Comparison of ENCODE assay signal across 10 cellular contexts in genomic region chr1:154155282-154155681, GRCh38. TPM values are rescaled to one million over a fixed set of nuclear protein-coding genes. Genes with fewer than 3 reads are reported as not detected.
DNase-seq lines count a peak whose midpoint lies in the region; ATAC-seq and TF ChIP-seq lines count a peak whose summit lies in the region.
"Had no signal": no experiment of that assay in that cellular context is flagged by ENCODE, and none has a peak within 500 bp of the region (broad histone marks: within the 10 kb centered on the region; RNA-seq: fewer than 3 reads in every experiment).

No MANE protein-coding gene starts in this region.

- H3K4me2 ChIP-seq in mesenchymal stem cell (ENCODE audit: low read length, poor library complexity, severe bottlenecking), result no peak overlapping the region

- no peak overlapping the region for H3K4ac ChIP-seq in mesenchymal stem cell (ENCODE audit: low read depth in 1 of 2, low read length in 2 of 2)

- no peak overlapping the region for H2BK12ac ChIP-seq in mesenchymal stem cell (ENCODE audit: low read length in 2 of 2)

- H3K27me3 Mint-ChIP-seq in activated naive CD4-positive, alpha-beta T cell treated with anti-CD3 and anti-CD28 coated beads, Interleukin-2, amount 50 U/mL, for 24 hours, result no peaks in the 10 kb centered on the region
- H3K27me3 Mint-ChIP-seq in effector memory CD8-positive, alpha-beta T cell, result no peaks in the 10 kb centered on the region

- no peak overlapping the region for H4K8ac ChIP-seq in mesenchymal stem cell (ENCODE audit: low read length)

- H3K18ac ChIP-seq in mesenchymal stem cell (ENCODE audit: low read depth in 1 of 2, low read length in 2 of 2), result no peak overlapping the region

- no peak overlapping the region for H2BK5ac ChIP-seq in mesenchymal stem cell (ENCODE audit: low read depth, low read length, poor library complexity, severe bottlenecking)

- no peak overlapping the region for H3K27ac ChIP-seq in mesenchymal stem cell (ENCODE audit: low read length, poor library complexity, severe bottlenecking)
- H3K27ac ChIP-seq in uterus, result peak overlapping the region; percentile 62 to 86

- no peak overlapping the region for H4K91ac ChIP-seq in mesenchymal stem cell (ENCODE audit: low read length)

- H3K14ac ChIP-seq in mesenchymal stem cell (ENCODE audit: low read length in 2 of 2), result no peak overlapping the region

- H3K9me3 ChIP-seq in mesenchymal stem cell (ENCODE audit: control insufficient read depth, low read length), result peaks cover 3% of the 10 kb centered on the region
- H3K9me3 ChIP-seq in uterus, result no peaks in the 10 kb centered on the region

- intact Hi-C loops in uterus (cut with DNase I; ENCODE audit: low total_unique reads), result no loop called here

- peaks cover 26% of the 10 kb centered on the region for H3K36me3 Mint-ChIP-seq in activated naive CD4-positive, alpha-beta T cell treated with anti-CD3 and anti-CD28 coated beads, Interleukin-2, amount 50 U/mL, for 24 hours
- H3K36me3 Mint-ChIP-seq in effector memory CD8-positive, alpha-beta T cell (ENCODE audit: insufficient read depth), result peaks cover 53% of the 10 kb centered on the region

- no peak overlapping the region for H2BK120ac ChIP-seq in mesenchymal stem cell (ENCODE audit: low read depth, low read length)

- H3K23ac ChIP-seq in mesenchymal stem cell (ENCODE audit: low read length in 2 of 2), result no peak overlapping the region

- H2AFZ ChIP-seq in mesenchymal stem cell (ENCODE audit: low read depth, low read length), result no peak overlapping the region

- no peak for DNase-seq in activated naive CD4-positive, alpha-beta T cell (lab: John Stamatoyannopoulos, UW)
- DNase-seq in dermis blood vessel endothelial cell, result peak; percentile 95
- peak; percentile 78 for DNase-seq in mesenchymal stem cell
- peak in 1 of 2 donors; percentile 31 for DNase-seq in uterus
- no peak for DNase-seq in effector memory CD8-positive, alpha-beta T cell
- DNase-seq in effector CD8-positive, alpha-beta T cell (lab: John Stamatoyannopoulos, UW), result no peak
- DNase-seq: COR-L47 had no signal

- TF ChIP-seq POLR2A in uterus (IDR thresholded peaks at IDR 0.05), result peak in 1 of 2 donors; percentile 28

- no peak overlapping the region for H2BK15ac ChIP-seq in mesenchymal stem cell (ENCODE audit: low read depth, poor library complexity, severe bottlenecking)

- H3K4me1 Mint-ChIP-seq in activated naive CD4-positive, alpha-beta T cell treated with anti-CD3 and anti-CD28 coated beads, Interleukin-2, amount 50 U/mL, for 24 hours, result peaks cover 79% of the 10 kb centered on the region
- peaks cover 30 to 48% of the 10 kb centered on the region in 2 donors for H3K4me1 Mint-ChIP-seq in effector memory CD8-positive, alpha-beta T cell (ENCODE audit: low read depth in 2 of 2)

- H3K4me1 ChIP-seq in mesenchymal stem cell (ENCODE audit: control insufficient read depth, insufficient read depth, low read depth, low read length) (no peaks in the 10 kb centered on the region), uterus (no peaks in the 10 kb centered on the region)

- no peak for TF ChIP-seq CTCF in uterus (IDR thresholded peaks at IDR 0.05)

- 56% methylated on average over 9 of the region's 9 CpGs for WGBS in mesenchymal stem cell

- H3K27ac Mint-ChIP-seq in activated naive CD4-positive, alpha-beta T cell treated with anti-CD3 and anti-CD28 coated beads, Interleukin-2, amount 50 U/mL, for 24 hours, result peak overlapping the region; percentile 90
- peak overlapping the region in 1 of 2 donors; percentile 93 for H3K27ac Mint-ChIP-seq in effector memory CD8-positive, alpha-beta T cell

- H3K4me3 Mint-ChIP-seq in activated naive CD4-positive, alpha-beta T cell treated with anti-CD3 and anti-CD28 coated beads, Interleukin-2, amount 50 U/mL, for 24 hours, result peak overlapping the region; percentile 54
- no peak overlapping the region for H3K4me3 Mint-ChIP-seq in effector memory CD8-positive, alpha-beta T cell

- ATAC-seq in HG02610 (IDR thresholded peaks at IDR 0.05; ENCODE audit: unreplicated experiment), result no peak
- no peak for ATAC-seq in effector memory CD8-positive, alpha-beta T cell (replicated peaks)

- H2AK5ac ChIP-seq in mesenchymal stem cell (ENCODE audit: low read length, severe bottlenecking), result no peak overlapping the region

- no peak overlapping the region for H3K4me3 ChIP-seq in mesenchymal stem cell (ENCODE audit: insufficient read depth in 1 of 2, low read depth in 1 of 2, low read length in 2 of 2)
- H3K4me3 ChIP-seq in uterus, result no peak overlapping the region

- peaks cover 8% of the 10 kb centered on the region for H3K79me1 ChIP-seq in mesenchymal stem cell (replicated peaks; ENCODE audit: low read length, poor library complexity, severe bottlenecking)

- peak overlapping the region; percentile 56 for H3K9ac ChIP-seq in mesenchymal stem cell (ENCODE audit: low read length)

- H3K9me3 Mint-ChIP-seq in activated naive CD4-positive, alpha-beta T cell treated with anti-CD3 and anti-CD28 coated beads, Interleukin-2, amount 50 U/mL, for 24 hours, result no peaks in the 10 kb centered on the region
- H3K9me3 Mint-ChIP-seq in effector memory CD8-positive, alpha-beta T cell, result no peaks in the 10 kb centered on the region

- peaks cover 26 to 59% of the 10 kb centered on the region in 2 experiments for H3K36me3 ChIP-seq in mesenchymal stem cell (ENCODE audit: control insufficient read depth in 1 of 2, insufficient read depth in 2 of 2, low read depth in 1 of 2, low read length in 2 of 2)
- H3K36me3 ChIP-seq in uterus, result no peaks in the 10 kb centered on the region

- H3K27me3 ChIP-seq in mesenchymal stem cell (ENCODE audit: control insufficient read depth in 1 of 2, insufficient read depth in 1 of 2, low read length in 2 of 2) (no peaks in the 10 kb centered on the region), uterus (no peaks in the 10 kb centered on the region)

RNA-seq across cellular contexts. Expression of gene NUP210L, which starts 0.4 kb away (rescaled TPM):
- 0.09 and 0.17 TPM in 2 replicates for total RNA-seq in dermis blood vessel endothelial cell
- polyA plus RNA-seq in mesenchymal stem cell (2013, experiment 1 of 2), result 0.01 TPM
- 0.01 TPM for polyA plus RNA-seq in mesenchymal stem cell (2013, experiment 2 of 2)
- under 1 TPM in 2 of 4 donors, not detected in 2; 0.09 to 0.21 TPM for total RNA-seq in uterus

RNA-seq across cellular contexts. Expression of gene TPM3, which starts 36.6 kb away (rescaled TPM):
- total RNA-seq in dermis blood vessel endothelial cell (707 and 1,476 TPM in 2 replicates), uterus (100 to 1,000 TPM; 130 to 263 (median 199) TPM)
- 332 TPM for polyA plus RNA-seq in mesenchymal stem cell (2013, experiment 1 of 2)
- polyA plus RNA-seq in mesenchymal stem cell (2013, experiment 2 of 2), result 336 TPM

RNA-seq across cellular contexts. Expression of gene CFAP141, which starts 50.9 kb away (rescaled TPM):
- total RNA-seq in dermis blood vessel endothelial cell (not detected in 2 replicates), uterus (not detected)
- not detected for polyA plus RNA-seq in mesenchymal stem cell (2013, experiment 1 of 2)
- polyA plus RNA-seq in mesenchymal stem cell (2013, experiment 2 of 2), result not detected
- total RNA-seq: T-helper 1 cell treated with Interleukin-12 subunit alpha and Interleukin-12 subunit beta and Interleukin-4 antibody, amounts not matched to agents 30 ng/mL and 1 ng/mL, for 36 hours had no signal

Comparison
In these comparisons a context has a peak if more than half of its experiments do, and no peak if none do; other contexts are left out.
1. DNase-seq: peak in dermis blood vessel endothelial cell (single experiment) and mesenchymal stem cell (single experiment); none in activated naive CD4-positive, alpha-beta T cell (0 of 4), effector memory CD8-positive, alpha-beta T cell (0 of 3) and effector CD8-positive, alpha-beta T cell (single experiment).